14 cellular contexts compared by ENCODE assay signal in genomic region chr6:82567621-82568020, GRCh38.
"Had no signal": no experiment of that assay in that cellular context is flagged by ENCODE, and none has a peak within 500 bp of the region (broad histone marks: within the 10 kb centered on the region; RNA-seq: fewer than 3 reads in every experiment).

No MANE protein-coding gene starts in this region.

- H3K9me3 Mint-ChIP-seq: activated naive CD4-positive, alpha-beta T cell treated with anti-CD3 and anti-CD28 coated beads for 36 hours; nephron progenitor cell had no signal

- DNase-seq: activated CD4-positive, alpha-beta T cell treated with anti-CD3 and anti-CD28 coated beads for 4 hours; activated CD8-positive, alpha-beta memory T cell treated with anti-CD3 and anti-CD28 coated beads, Interleukin-2, amount 50 U/mL, for 48 hours; activated CD8-positive, alpha-beta T cell treated with anti-CD3 and anti-CD28 coated beads, Interleukin-2, amount 10 ng/mL, durations not matched to agents 7 days and 5 days; activated naive CD4-positive, alpha-beta T cell treated with anti-CD3 and anti-CD28 coated beads for 36 hours; gastrocnemius medialis; islet precursor cell; left ventricle myocardium inferior; mesendoderm; nephron progenitor cell; stimulated activated CD4-positive, alpha-beta T cell treated with anti-CD3 and anti-CD28 coated beads, Interleukin-15, amount 100 ng/mL, for 24 hours; stimulated activated CD4-positive, alpha-beta T cell treated with anti-CD3 and anti-CD28 coated beads, Interleukin-4, amount 100 ng/mL, for 4 hours; stomach; T1000 had no signal

- H3K27ac Mint-ChIP-seq: activated CD8-positive, alpha-beta T cell treated with anti-CD3 and anti-CD28 coated beads, Interleukin-2, amount 10 ng/mL, durations not matched to agents 7 days and 5 days; activated naive CD4-positive, alpha-beta T cell treated with anti-CD3 and anti-CD28 coated beads for 36 hours; nephron progenitor cell had no signal

- H3K27me3 ChIP-seq: gastrocnemius medialis, stomach had no signal

- H3K4me1 ChIP-seq: gastrocnemius medialis, left ventricle myocardium inferior, stomach had no signal

- H3K4me3 Mint-ChIP-seq: activated CD8-positive, alpha-beta T cell treated with anti-CD3 and anti-CD28 coated beads, Interleukin-2, amount 10 ng/mL, durations not matched to agents 7 days and 5 days; activated naive CD4-positive, alpha-beta T cell treated with anti-CD3 and anti-CD28 coated beads for 36 hours; nephron progenitor cell had no signal

- H3K36me3 ChIP-seq: gastrocnemius medialis, left ventricle myocardium inferior, stomach, thoracic aorta had no signal

- H3K9me3 ChIP-seq: gastrocnemius medialis, left ventricle myocardium inferior, stomach, thoracic aorta had no signal

- H3K4me3 ChIP-seq: gastrocnemius medialis, left ventricle myocardium inferior, stomach, thoracic aorta had no signal

- ATAC-seq: activated CD8-positive, alpha-beta T cell treated with anti-CD3 and anti-CD28 coated beads, Interleukin-2, amount 10 ng/mL, durations not matched to agents 7 days and 5 days; gastrocnemius medialis had no signal

- H3K27ac ChIP-seq: gastrocnemius medialis, left ventricle myocardium inferior, stomach, thoracic aorta had no signal
